1 cellular context compared by ENCODE assay signal in the genomic region with DNA sequence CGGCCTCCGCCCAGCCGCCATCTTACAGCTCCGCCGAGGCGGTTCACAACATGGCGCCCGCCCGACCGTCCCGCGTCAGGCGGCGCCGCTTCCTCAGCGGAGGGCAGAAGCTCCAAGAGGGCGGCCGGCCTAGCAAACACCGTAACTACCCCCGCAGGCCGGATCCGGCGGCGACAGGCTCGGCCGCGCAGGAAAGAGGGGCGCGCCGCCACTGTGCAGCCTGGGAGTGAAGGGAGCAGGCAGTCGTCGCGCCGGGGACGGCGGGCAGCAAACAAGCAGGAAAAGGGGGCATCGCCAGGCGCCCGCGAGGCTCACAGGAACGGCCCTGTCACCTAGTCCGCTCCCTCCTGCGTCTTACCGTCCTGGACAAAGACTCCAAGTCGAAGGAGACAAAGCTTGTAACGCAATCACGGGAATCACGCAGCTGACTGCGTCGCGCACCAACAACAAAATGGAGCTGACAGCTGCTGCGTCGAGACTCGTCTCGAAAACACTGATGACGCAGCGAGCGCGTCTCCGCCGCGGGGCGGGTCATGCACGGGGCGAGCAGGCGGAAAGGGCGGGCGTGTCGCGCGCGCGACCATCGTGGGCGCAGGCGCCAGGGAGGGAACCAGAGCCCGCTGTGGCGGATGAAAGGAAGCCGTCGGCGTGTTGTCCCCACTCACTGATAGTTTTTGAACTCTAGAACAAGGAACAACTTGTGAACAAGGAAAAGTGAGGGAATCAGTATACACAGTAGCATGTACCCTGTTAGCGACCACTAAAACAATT.
TF ChIP-seq lines count a peak whose summit lies in the region.

Gene CLK1, minus strand, starts transcription at position 453 of the 771 bp plus-strand sequence. CDS start 2,796 bp downstream, outside the sequence.

TF ChIP-seq in HepG2, 621 proteins besides CTCF, POLR2A, EP300 and RAD21 (continued from another document and continues in another):
- TF ChIP-seq PCBP2 (optimal IDR thresholded peaks at IDR 0.05; ENCODE audit: low read depth, low read length, poor library complexity, severe bottlenecking) (no peak), CENPT (CRISPR knock-in tag; IDR thresholded peaks at IDR 0.05; ENCODE audit: low read depth) (no peak), MED1 (CRISPR knock-in tag; IDR thresholded peaks at IDR 0.05) (peak; percentile 94), ZNF34 (CRISPR knock-in tag; IDR thresholded peaks at IDR 0.05; ENCODE audit: borderline replicate concordance) (peak; percentile 97), NFE2L2 (IDR thresholded peaks at IDR 0.05; ENCODE audit: low read length) (no peak), NFATC3 (CRISPR knock-in tag; IDR thresholded peaks at IDR 0.05) (peak; percentile 82), STAT6 (CRISPR knock-in tag; IDR thresholded peaks at IDR 0.05; ENCODE audit: borderline replicate concordance) (peak; percentile 97; the same call in 1 of the 2 replicates), ZC3H13 (CRISPR knock-in tag; IDR thresholded peaks at IDR 0.05) (peak; percentile 94), GABPB1 (CRISPR knock-in tag; IDR thresholded peaks at IDR 0.05) (peak; percentile 93), RFX1 (IDR thresholded peaks at IDR 0.05) (no peak), HMG20A (CRISPR knock-in tag; IDR thresholded peaks at IDR 0.05; ENCODE audit: borderline replicate concordance) (peak; percentile 53; the same call in 1 of the 2 replicates), SATB2 (CRISPR knock-in tag; IDR thresholded peaks at IDR 0.05) (peak; percentile 94), CBX5 (CRISPR knock-in tag; IDR thresholded peaks at IDR 0.05; ENCODE audit: borderline replicate concordance) (peak; percentile 90; the same call in 1 of the 2 replicates), IKZF1 (IDR thresholded peaks at IDR 0.05) (no peak), ZFP82 (CRISPR knock-in tag; IDR thresholded peaks at IDR 0.05; ENCODE audit: borderline replicate concordance) (peak; percentile 90; the same call in 1 of the 2 replicates), HNRNPH1 (optimal IDR thresholded peaks at IDR 0.05; ENCODE audit: low read depth, low read length) (no peak), HOXA9 (CRISPR knock-in tag; IDR thresholded peaks at IDR 0.05; ENCODE audit: borderline replicate concordance) (peak; percentile 92; the same call in 1 of the 2 replicates), ATM (IDR thresholded peaks at IDR 0.05; ENCODE audit: borderline replicate concordance) (no peak), ZBTB43 (CRISPR knock-in tag; conservative IDR thresholded peaks at IDR 0.05) (peak; percentile 94), ZMYM4 (CRISPR knock-in tag; IDR thresholded peaks at IDR 0.05) (peak; percentile 94), JUND (CRISPR knock-in tag; IDR thresholded peaks at IDR 0.05) (peak; percentile 82), HIVEP1 (CRISPR knock-in tag; IDR thresholded peaks at IDR 0.05) (peak; percentile 97), ZNF572 (CRISPR knock-in tag; IDR thresholded peaks at IDR 0.05) (peak; percentile 96), GLMP (CRISPR knock-in tag; IDR thresholded peaks at IDR 0.05; ENCODE audit: borderline replicate concordance) (peak; percentile 78; the same call in 1 of the 2 replicates), ZBTB1 (CRISPR knock-in tag; IDR thresholded peaks at IDR 0.05; ENCODE audit: borderline replicate concordance) (0 out of 2 replicates have a peak, but pooled peaks have one; percentile 65), ZFP37 (CRISPR knock-in tag; IDR thresholded peaks at IDR 0.05; ENCODE audit: borderline replicate concordance) (peak; percentile 95), CCDC6 (CRISPR knock-in tag; IDR thresholded peaks at IDR 0.05) (peak; percentile 90; the same call in 1 of the 2 replicates), ZNF33A (CRISPR knock-in tag; IDR thresholded peaks at IDR 0.05; ENCODE audit: borderline replicate concordance) (no peak), HOXA3 (CRISPR knock-in tag; IDR thresholded peaks at IDR 0.05) (peak; percentile 99), MAFK (conservative IDR thresholded peaks at IDR 0.05 in 1 of 2, IDR thresholded peaks at IDR 0.05 in 1 of 2; ENCODE audit: low read length in 2 of 2) (peak; percentile 31 to 36; a peak in 2 of 4 replicates), ZNF180 (CRISPR knock-in tag; IDR thresholded peaks at IDR 0.05; ENCODE audit: borderline replicate concordance, low read depth) (peak; percentile 87; the same call in 1 of the 2 replicates), ZNF841 (CRISPR knock-in tag; IDR thresholded peaks at IDR 0.05; ENCODE audit: borderline replicate concordance) (peak; percentile 88; the same call in 1 of the 2 replicates), BRF2 (CRISPR knock-in tag; IDR thresholded peaks at IDR 0.05) (peak; percentile 90; the same call in 1 of the 2 replicates), ZNF562 (CRISPR knock-in tag; IDR thresholded peaks at IDR 0.05; ENCODE audit: borderline replicate concordance) (no peak), MAFG (CRISPR knock-in tag; IDR thresholded peaks at IDR 0.05) (no peak), ZFP90 (CRISPR knock-in tag; IDR thresholded peaks at IDR 0.05; ENCODE audit: borderline replicate concordance) (peak; percentile 99), ZNF777 (CRISPR knock-in tag; IDR thresholded peaks at IDR 0.05) (peak; percentile 89), HNRNPUL1 (IDR thresholded peaks at IDR 0.05; ENCODE audit: low read depth, low read length) (no peak), ZFX (CRISPR knock-in tag; IDR thresholded peaks at IDR 0.05; ENCODE audit: low read depth) (peak; percentile 85)
- TF ChIP-seq, protein P1, sequence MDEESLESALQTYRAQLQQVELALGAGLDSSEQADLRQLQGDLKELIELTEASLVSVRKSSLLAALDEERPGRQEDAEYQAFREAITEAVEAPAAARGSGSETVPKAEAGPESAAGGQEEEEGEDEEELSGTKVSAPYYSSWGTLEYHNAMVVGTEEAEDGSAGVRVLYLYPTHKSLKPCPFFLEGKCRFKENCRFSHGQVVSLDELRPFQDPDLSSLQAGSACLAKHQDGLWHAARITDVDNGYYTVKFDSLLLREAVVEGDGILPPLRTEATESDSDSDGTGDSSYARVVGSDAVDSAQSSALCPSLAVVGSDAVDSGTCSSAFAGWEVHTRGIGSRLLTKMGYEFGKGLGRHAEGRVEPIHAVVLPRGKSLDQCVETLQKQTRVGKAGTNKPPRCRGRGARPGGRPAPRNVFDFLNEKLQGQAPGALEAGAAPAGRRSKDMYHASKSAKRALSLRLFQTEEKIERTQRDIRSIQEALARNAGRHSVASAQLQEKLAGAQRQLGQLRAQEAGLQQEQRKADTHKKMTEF (CRISPR knock-in tag; IDR thresholded peaks at IDR 0.05): peak; percentile 99
- TF ChIP-seq, protein P2, sequence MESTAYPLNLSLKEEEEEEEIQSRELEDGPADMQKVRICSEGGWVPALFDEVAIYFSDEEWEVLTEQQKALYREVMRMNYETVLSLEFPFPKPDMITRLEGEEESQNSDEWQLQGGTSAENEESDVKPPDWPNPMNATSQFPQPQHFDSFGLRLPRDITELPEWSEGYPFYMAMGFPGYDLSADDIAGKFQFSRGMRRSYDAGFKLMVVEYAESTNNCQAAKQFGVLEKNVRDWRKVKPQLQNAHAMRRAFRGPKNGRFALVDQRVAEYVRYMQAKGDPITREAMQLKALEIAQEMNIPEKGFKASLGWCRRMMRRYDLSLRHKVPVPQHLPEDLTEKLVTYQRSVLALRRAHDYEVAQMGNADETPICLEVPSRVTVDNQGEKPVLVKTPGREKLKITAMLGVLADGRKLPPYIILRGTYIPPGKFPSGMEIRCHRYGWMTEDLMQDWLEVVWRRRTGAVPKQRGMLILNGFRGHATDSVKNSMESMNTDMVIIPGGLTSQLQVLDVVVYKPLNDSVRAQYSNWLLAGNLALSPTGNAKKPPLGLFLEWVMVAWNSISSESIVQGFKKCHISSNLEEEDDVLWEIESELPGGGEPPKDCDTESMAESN (CRISPR knock-in tag; conservative IDR thresholded peaks at IDR 0.05): peak; percentile 99
- TF ChIP-seq, protein P3, sequence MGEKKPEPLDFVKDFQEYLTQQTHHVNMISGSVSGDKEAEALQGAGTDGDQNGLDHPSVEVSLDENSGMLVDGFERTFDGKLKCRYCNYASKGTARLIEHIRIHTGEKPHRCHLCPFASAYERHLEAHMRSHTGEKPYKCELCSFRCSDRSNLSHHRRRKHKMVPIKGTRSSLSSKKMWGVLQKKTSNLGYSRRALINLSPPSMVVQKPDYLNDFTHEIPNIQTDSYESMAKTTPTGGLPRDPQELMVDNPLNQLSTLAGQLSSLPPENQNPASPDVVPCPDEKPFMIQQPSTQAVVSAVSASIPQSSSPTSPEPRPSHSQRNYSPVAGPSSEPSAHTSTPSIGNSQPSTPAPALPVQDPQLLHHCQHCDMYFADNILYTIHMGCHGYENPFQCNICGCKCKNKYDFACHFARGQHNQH (CRISPR knock-in tag; IDR thresholded peaks at IDR 0.05): peak; percentile 97
- TF ChIP-seq, protein P4, sequence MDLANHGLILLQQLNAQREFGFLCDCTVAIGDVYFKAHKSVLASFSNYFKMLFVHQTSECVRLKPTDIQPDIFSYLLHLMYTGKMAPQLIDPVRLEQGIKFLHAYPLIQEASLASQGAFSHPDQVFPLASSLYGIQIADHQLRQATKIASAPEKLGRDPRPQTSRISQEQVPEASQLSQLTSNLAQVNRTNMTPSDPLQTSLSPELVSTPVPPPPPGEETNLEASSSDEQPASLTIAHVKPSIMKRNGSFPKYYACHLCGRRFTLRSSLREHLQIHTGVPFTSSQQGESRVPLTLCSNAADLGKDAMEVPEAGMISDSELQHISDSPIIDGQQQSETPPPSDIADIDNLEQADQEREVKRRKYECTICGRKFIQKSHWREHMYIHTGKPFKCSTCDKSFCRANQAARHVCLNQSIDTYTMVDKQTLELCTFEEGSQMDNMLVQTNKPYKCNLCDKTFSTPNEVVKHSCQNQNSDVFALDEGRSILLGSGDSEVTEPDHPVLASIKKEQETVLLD (CRISPR knock-in tag; IDR thresholded peaks at IDR 0.05; ENCODE audit: low read depth): peak; percentile 82; the same call in 1 of the 2 replicates
- TF ChIP-seq, protein P5, sequence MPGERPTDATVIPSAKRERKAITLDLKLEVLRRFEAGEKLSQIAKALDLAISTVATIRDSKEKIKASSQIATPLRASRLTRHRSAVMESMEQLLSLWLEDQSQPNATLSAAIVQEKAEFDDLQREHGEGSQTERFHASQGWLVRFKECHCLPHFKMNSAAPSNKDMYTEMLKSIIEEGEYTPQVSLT (CRISPR knock-in tag; IDR thresholded peaks at IDR 0.05; ENCODE audit: borderline replicate concordance, low read depth): no peak; the same call in 1 of the 2 replicates
- TF ChIP-seq, protein P6, sequence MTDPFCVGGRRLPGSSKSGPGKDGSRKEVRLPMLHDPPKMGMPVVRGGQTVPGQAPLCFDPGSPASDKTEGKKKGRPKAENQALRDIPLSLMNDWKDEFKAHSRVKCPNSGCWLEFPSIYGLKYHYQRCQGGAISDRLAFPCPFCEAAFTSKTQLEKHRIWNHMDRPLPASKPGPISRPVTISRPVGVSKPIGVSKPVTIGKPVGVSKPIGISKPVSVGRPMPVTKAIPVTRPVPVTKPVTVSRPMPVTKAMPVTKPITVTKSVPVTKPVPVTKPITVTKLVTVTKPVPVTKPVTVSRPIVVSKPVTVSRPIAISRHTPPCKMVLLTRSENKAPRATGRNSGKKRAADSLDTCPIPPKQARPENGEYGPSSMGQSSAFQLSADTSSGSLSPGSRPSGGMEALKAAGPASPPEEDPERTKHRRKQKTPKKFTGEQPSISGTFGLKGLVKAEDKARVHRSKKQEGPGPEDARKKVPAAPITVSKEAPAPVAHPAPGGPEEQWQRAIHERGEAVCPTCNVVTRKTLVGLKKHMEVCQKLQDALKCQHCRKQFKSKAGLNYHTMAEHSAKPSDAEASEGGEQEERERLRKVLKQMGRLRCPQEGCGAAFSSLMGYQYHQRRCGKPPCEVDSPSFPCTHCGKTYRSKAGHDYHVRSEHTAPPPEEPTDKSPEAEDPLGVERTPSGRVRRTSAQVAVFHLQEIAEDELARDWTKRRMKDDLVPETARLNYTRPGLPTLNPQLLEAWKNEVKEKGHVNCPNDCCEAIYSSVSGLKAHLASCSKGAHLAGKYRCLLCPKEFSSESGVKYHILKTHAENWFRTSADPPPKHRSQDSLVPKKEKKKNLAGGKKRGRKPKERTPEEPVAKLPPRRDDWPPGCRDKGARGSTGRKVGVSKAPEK (CRISPR knock-in tag; IDR thresholded peaks at IDR 0.05; ENCODE audit: borderline replicate concordance): peak; percentile 97
